Comparison of ENCODE assay signal across 8 cellular contexts in the genomic region with DNA sequence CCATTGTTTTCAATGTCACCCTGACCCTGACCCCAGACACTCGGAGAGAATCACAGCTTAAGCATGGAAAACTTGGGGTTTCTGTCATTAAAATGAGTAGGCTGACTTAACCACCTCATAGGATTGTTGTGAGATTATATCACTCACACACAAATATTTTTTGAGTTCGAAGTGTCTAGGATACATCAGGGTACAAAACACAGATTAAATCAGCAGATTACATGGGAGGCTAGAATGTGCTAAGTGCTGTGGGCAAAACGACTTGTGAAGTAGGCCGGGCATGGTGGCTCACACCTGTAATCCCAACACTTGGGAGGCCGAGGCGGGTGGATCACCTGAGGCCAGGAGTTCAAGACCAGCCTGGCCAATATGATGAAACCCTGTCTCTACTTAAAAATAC. TPM values are rescaled to one million over a fixed set of nuclear protein-coding genes. Genes with fewer than 3 reads are reported as not detected.
DNase-seq lines count a peak whose midpoint lies in the region; ATAC-seq and TF ChIP-seq lines count a peak whose summit lies in the region.
"Not testable (repeated sequence)": the region's sequence is repeated elsewhere in the genome, so short reads cannot be mapped to it uniquely, and the experiment has no call there.

No MANE protein-coding gene starts in this region.

- in situ Hi-C loops in IMR-90 (cut with MboI; ENCODE audit: low sequenced_read_pairs), result not testable (repeated sequence)

- not testable (repeated sequence) for H3K56ac ChIP-seq in IMR-90 (ENCODE audit: extremely low read depth, insufficient read depth, low read length)

- BruUV-seq in IMR-90 (replicated peaks; lab: Mats Ljungman, UMichigan); MCF 10A (replicated peaks; lab: Mats Ljungman, UMichigan): not testable (repeated sequence)

- H3K4me3 ChIP-seq in AG10803 (ENCODE audit: low read length); IMR-90 (ENCODE audit: insufficient read depth, low read depth, low read length); osteoblast (ENCODE audit: insufficient read depth, low read length); vagina: not testable (repeated sequence)

- WGBS in IMR-90 (ENCODE audit: extremely low coverage in 2 of 2, insufficient read length in 1 of 2), 2 experiments, result 90% methylated on average over 2 of the region's 6 CpGs; no CpG with 5 or more reads in 1 of the 2 experiments

- H4K5ac ChIP-seq in IMR-90 (ENCODE audit: low read depth, low read length), result not testable (repeated sequence)

- not testable (repeated sequence) for H3K27ac ChIP-seq in IMR-90 (ENCODE audit: insufficient read depth, low read length)
- H3K27ac ChIP-seq in osteoblast (ENCODE audit: low read depth, low read length) (peak overlapping the region; percentile 52), vagina (peak overlapping the region; percentile 83)

- H3K9me3 Mint-ChIP-seq in MCF 10A (ENCODE audit: unreplicated experiment); stimulated activated memory B cell treated with anti-CD40 and anti-IgM and Interleukin-4, amounts not matched to agents 10 μg/mL and 1 μg/mL and 100 μg/mL, for 72 hours: not testable (repeated sequence)

- peak overlapping the region; percentile 81; the same call in 1 of the 2 replicates for H3K4ac ChIP-seq in IMR-90 (ENCODE audit: low read depth, low read length)

- H2AK5ac ChIP-seq in IMR-90 (ENCODE audit: low read depth, low read length), result peak overlapping the region; percentile 25; the same call in 1 of the 2 replicates

- peak overlapping the region; percentile 6 for H3K27ac Mint-ChIP-seq in MCF 10A (ENCODE audit: low read depth, unreplicated experiment)
- H3K27ac Mint-ChIP-seq in stimulated activated memory B cell treated with anti-CD40 and anti-IgM and Interleukin-4, amounts not matched to agents 10 μg/mL and 1 μg/mL and 100 μg/mL, for 72 hours, result peak overlapping the region; percentile 52

- not testable (repeated sequence) for H2BK5ac ChIP-seq in IMR-90 (ENCODE audit: low read depth, low read length, poor library complexity, severe bottlenecking)

- peaks cover 15% of the 10 kb centered on the region for H3K4me1 ChIP-seq in IMR-90 (ENCODE audit: control insufficient read depth, insufficient read depth, low read length)
- H3K4me1 ChIP-seq in osteoblast (ENCODE audit: insufficient read depth, low read length), result peaks cover 46% of the 10 kb centered on the region
- peaks cover 57% of the 10 kb centered on the region for H3K4me1 ChIP-seq in vagina

- H3K4me2 ChIP-seq in IMR-90 (ENCODE audit: low read depth, low read length); osteoblast (ENCODE audit: insufficient read depth, low read length): not testable (repeated sequence)

- H3K27me3 ChIP-seq in IMR-90 (ENCODE audit: control insufficient read depth, insufficient read depth, low read length); osteoblast (ENCODE audit: insufficient read depth, low read length); vagina: not testable (repeated sequence)

- peaks cover 14% of the 10 kb centered on the region for H3K9me1 ChIP-seq in IMR-90 (ENCODE audit: insufficient read depth, low read length)

- H2BK15ac ChIP-seq in IMR-90 (ENCODE audit: low read depth, low read length), result not testable (repeated sequence)

- H2AFZ ChIP-seq in IMR-90 (replicated peaks; ENCODE audit: low read length, poor library complexity); osteoblast (ENCODE audit: low read length): not testable (repeated sequence)

- not testable (repeated sequence) for H2BK120ac ChIP-seq in IMR-90 (ENCODE audit: low read depth, low read length)

- not testable (repeated sequence) for H3K27me3 Mint-ChIP-seq in MCF 10A (ENCODE audit: insufficient read depth, unreplicated experiment); stimulated activated memory B cell treated with anti-CD40 and anti-IgM and Interleukin-4, amounts not matched to agents 10 μg/mL and 1 μg/mL and 100 μg/mL, for 72 hours

- POLR2A ChIA-PET in IMR-90 (lab: Charles Lee; ENCODE audit: unreplicated experiment); MCF 10A (lab: Yijun Ruan, JAX): not testable (repeated sequence)

- dilution Hi-C loops in IMR-90 (cut with HindIII; ENCODE audit: low sequenced_read_pairs, unreplicated experiment), result not testable (repeated sequence)

- H4K20me1 ChIP-seq in IMR-90 (ENCODE audit: insufficient read depth, low read length); osteoblast (ENCODE audit: insufficient read depth, low read length): not testable (repeated sequence)

- H3K4me1 Mint-ChIP-seq in MCF 10A (ENCODE audit: insufficient read depth, unreplicated experiment), result peaks cover 23% of the 10 kb centered on the region
- peaks cover 64% of the 10 kb centered on the region for H3K4me1 Mint-ChIP-seq in stimulated activated memory B cell treated with anti-CD40 and anti-IgM and Interleukin-4, amounts not matched to agents 10 μg/mL and 1 μg/mL and 100 μg/mL, for 72 hours

- TF ChIP-seq POLR2A in IMR-90 (IDR thresholded peaks at IDR 0.05; ENCODE audit: low read depth, low read length); vagina (IDR thresholded peaks at IDR 0.05): not testable (repeated sequence)

- not testable (repeated sequence) for H3K9me3 ChIP-seq in IMR-90 (ENCODE audit: control insufficient read depth, insufficient read depth, low read length); osteoblast (ENCODE audit: low read depth, low read length); vagina

- intact Hi-C loops in IMR-90 (cut with micrococcal nuclease), result loop anchor here (5.0 kb wide), 1 partner anchor 52 kb away; no protein-coding TSS in a partner anchor
- intact Hi-C loops in MCF 10A (cut with micrococcal nuclease), result loop anchor here (10.0 kb wide), 1 partner anchor 105 kb away; a partner anchor contains a TSS
- intact Hi-C loops in vagina (cut with DNase I), result loop anchor here (5.0 kb wide), 1 partner anchor 33 kb away; a partner anchor contains a TSS

- H3K36me3 Mint-ChIP-seq in MCF 10A (ENCODE audit: insufficient read depth, unreplicated experiment); stimulated activated memory B cell treated with anti-CD40 and anti-IgM and Interleukin-4, amounts not matched to agents 10 μg/mL and 1 μg/mL and 100 μg/mL, for 72 hours: not testable (repeated sequence)

- H3K4me3 Mint-ChIP-seq in MCF 10A (ENCODE audit: unreplicated experiment); stimulated activated memory B cell treated with anti-CD40 and anti-IgM and Interleukin-4, amounts not matched to agents 10 μg/mL and 1 μg/mL and 100 μg/mL, for 72 hours: not testable (repeated sequence)

- CTCF ChIA-PET in IMR-90 (lab: Yijun Ruan, JAX); MCF 10A (lab: Yijun Ruan, JAX): not testable (repeated sequence)

- TF ChIP-seq RAD21 in IMR-90 (IDR thresholded peaks at IDR 0.05; ENCODE audit: low read length), result not testable (repeated sequence)

- ATAC-seq in IMR-90 (ENCODE audit: low read depth); stimulated activated memory B cell treated with anti-CD40 and anti-IgM and Interleukin-4, amounts not matched to agents 10 μg/mL and 1 μg/mL and 100 μg/mL, for 72 hours: not testable (repeated sequence)

- DNase-seq in AG10803 (ENCODE audit: low read depth) (peak; percentile 50), mesenteric fat pad (ENCODE audit: low spot score) (peak; percentile 24), osteoblast (ENCODE audit: insufficient read length, low spot score, missing footprints) (peak; percentile 73)
- not testable (repeated sequence) for DNase-seq in IMR-90; MCF 10A (ENCODE audit: unreplicated experiment); vagina (ENCODE audit: extremely low spot score in 2 of 2)
- peak; percentile 11 for DNase-seq in activated CD8-positive, alpha-beta memory T cell treated with anti-CD3 and anti-CD28 coated beads for 24 hours

- H3K79me2 ChIP-seq in osteoblast (ENCODE audit: insufficient read depth, low read length), result not testable (repeated sequence)

- not testable (repeated sequence) for H3K18ac ChIP-seq in IMR-90 (ENCODE audit: low read depth, low read length)

- not testable (repeated sequence) for H4K8ac ChIP-seq in IMR-90 (ENCODE audit: low read depth in 2 of 2, low read length in 2 of 2)

- not testable (repeated sequence) for H2BK20ac ChIP-seq in IMR-90 (ENCODE audit: low read depth, low read length)

- not testable (repeated sequence) for H4K91ac ChIP-seq in IMR-90 (ENCODE audit: insufficient read depth, low read depth, low read length)

- not testable (repeated sequence) for H2AK9ac ChIP-seq in IMR-90 (replicated peaks; ENCODE audit: low read depth, low read length, poor library complexity)

- not testable (repeated sequence) for H3K36me3 ChIP-seq in IMR-90 (ENCODE audit: control insufficient read depth, insufficient read depth, low read length); osteoblast (ENCODE audit: insufficient read depth, low read length); vagina

- not testable (repeated sequence) for H3K14ac ChIP-seq in IMR-90 (replicated peaks; ENCODE audit: low read depth, low read length)

- not testable (repeated sequence) for H3K9ac ChIP-seq in IMR-90 (ENCODE audit: low read depth, low read length)

- not testable (repeated sequence) for TF ChIP-seq CTCF in AG10803 (conservative IDR thresholded peaks at IDR 0.05; ENCODE audit: low read length); IMR-90 (conservative IDR thresholded peaks at IDR 0.05; ENCODE audit: low read depth, low read length); MCF 10A (IDR thresholded peaks at IDR 0.05; ENCODE audit: unreplicated experiment); osteoblast (IDR thresholded peaks at IDR 0.05; ENCODE audit: extremely low read depth, low read depth, low read length); vagina (IDR thresholded peaks at IDR 0.05)

- H3K23ac ChIP-seq in IMR-90 (ENCODE audit: low read depth, low read length), result not testable (repeated sequence)

- not testable (repeated sequence) for H3K79me1 ChIP-seq in IMR-90 (ENCODE audit: low read depth in 1 of 2, low read length in 2 of 2)

RNA-seq across cellular contexts. Expression of a gene that starts 31.3 kb away (rescaled TPM):
- total RNA-seq in IMR-90 (2012; rRNA removed) (9.4 and 14.3 TPM in 2 replicates), MCF 10A (2022) (6.3 and 11.7 TPM in 2 replicates), mesenteric fat pad (228 TPM), osteoblast (38.0 and 53.9 TPM in 2 replicates), vagina (159 TPM)
- 22.0 and 25.6 TPM in 2 replicates for polyA plus RNA-seq in IMR-90 (2012; rRNA removed)
- 19.2 and 30.9 TPM in 2 replicates for polyA plus RNA-seq in IMR-90 (2012; cell fraction: cytosol; rRNA removed)
- polyA plus RNA-seq in IMR-90 (2012; cell fraction: nucleus; rRNA removed; ENCODE audit: low replicate concordance), result 26.9 and 32.7 TPM in 2 replicates
